ENCODE assay signal across 1 cellular context in genomic region chr9:33443047-33443446, GRCh38.
TF ChIP-seq lines count a peak whose summit lies in the region.

No MANE protein-coding gene starts in this region.

TF ChIP-seq in HepG2, 621 proteins besides CTCF, POLR2A, EP300 and RAD21 (continues in another document):
- peak; percentile 29; the same call in 1 of the 2 replicates for TF ChIP-seq AHDC1 (CRISPR knock-in tag; IDR thresholded peaks at IDR 0.05; ENCODE audit: borderline replicate concordance)
- TF ChIP-seq MATR3 (CRISPR knock-in tag; IDR thresholded peaks at IDR 0.05), result no peak
- TF ChIP-seq FOXO1 (CRISPR knock-in tag; IDR thresholded peaks at IDR 0.05), result peak; percentile 83; the same call in 1 of the 2 replicates
- TF ChIP-seq NCOA2 (CRISPR knock-in tag; IDR thresholded peaks at IDR 0.05), result peak; percentile 46; the same call in 1 of the 2 replicates
- no peak for TF ChIP-seq ZMYM4 (CRISPR knock-in tag; IDR thresholded peaks at IDR 0.05)
- TF ChIP-seq BCL6 (CRISPR knock-in tag; IDR thresholded peaks at IDR 0.05), result 0 out of 2 replicates have a peak, but pooled peaks have one; percentile 15
- peak; percentile 61; the same call in 1 of the 2 replicates for TF ChIP-seq HNF1B (CRISPR knock-in tag; IDR thresholded peaks at IDR 0.05)
- no peak for TF ChIP-seq CHD2 (IDR thresholded peaks at IDR 0.05; ENCODE audit: low read depth, low read length)
- TF ChIP-seq NBN (conservative IDR thresholded peaks at IDR 0.05), result no peak
- TF ChIP-seq MIER3 (CRISPR knock-in tag; IDR thresholded peaks at IDR 0.05; ENCODE audit: borderline replicate concordance), result peak; percentile 23; the same call in 1 of the 2 replicates
- TF ChIP-seq MAZ (IDR thresholded peaks at IDR 0.05; ENCODE audit: borderline replicate concordance, low read depth, low read length), result no peak
- peak; percentile 69; the same call in 1 of the 2 replicates for TF ChIP-seq MAZ (CRISPR knock-in tag; IDR thresholded peaks at IDR 0.05; ENCODE audit: low read depth)
- TF ChIP-seq ATM (IDR thresholded peaks at IDR 0.05; ENCODE audit: borderline replicate concordance), result no peak
- no peak for TF ChIP-seq E2F5 (CRISPR knock-in tag; conservative IDR thresholded peaks at IDR 0.05)
- TF ChIP-seq LCORL (IDR thresholded peaks at IDR 0.05), result no peak
- peak; percentile 70 for TF ChIP-seq LCORL (CRISPR knock-in tag; IDR thresholded peaks at IDR 0.05)
- TF ChIP-seq, protein P1, sequence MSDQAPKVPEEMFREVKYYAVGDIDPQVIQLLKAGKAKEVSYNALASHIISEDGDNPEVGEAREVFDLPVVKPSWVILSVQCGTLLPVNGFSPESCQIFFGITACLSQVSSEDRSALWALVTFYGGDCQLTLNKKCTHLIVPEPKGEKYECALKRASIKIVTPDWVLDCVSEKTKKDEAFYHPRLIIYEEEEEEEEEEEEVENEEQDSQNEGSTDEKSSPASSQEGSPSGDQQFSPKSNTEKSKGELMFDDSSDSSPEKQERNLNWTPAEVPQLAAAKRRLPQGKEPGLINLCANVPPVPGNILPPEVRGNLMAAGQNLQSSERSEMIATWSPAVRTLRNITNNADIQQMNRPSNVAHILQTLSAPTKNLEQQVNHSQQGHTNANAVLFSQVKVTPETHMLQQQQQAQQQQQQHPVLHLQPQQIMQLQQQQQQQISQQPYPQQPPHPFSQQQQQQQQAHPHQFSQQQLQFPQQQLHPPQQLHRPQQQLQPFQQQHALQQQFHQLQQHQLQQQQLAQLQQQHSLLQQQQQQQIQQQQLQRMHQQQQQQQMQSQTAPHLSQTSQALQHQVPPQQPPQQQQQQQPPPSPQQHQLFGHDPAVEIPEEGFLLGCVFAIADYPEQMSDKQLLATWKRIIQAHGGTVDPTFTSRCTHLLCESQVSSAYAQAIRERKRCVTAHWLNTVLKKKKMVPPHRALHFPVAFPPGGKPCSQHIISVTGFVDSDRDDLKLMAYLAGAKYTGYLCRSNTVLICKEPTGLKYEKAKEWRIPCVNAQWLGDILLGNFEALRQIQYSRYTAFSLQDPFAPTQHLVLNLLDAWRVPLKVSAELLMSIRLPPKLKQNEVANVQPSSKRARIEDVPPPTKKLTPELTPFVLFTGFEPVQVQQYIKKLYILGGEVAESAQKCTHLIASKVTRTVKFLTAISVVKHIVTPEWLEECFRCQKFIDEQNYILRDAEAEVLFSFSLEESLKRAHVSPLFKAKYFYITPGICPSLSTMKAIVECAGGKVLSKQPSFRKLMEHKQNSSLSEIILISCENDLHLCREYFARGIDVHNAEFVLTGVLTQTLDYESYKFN (CRISPR knock-in tag; conservative IDR thresholded peaks at IDR 0.05), result peak; percentile 69
- TF ChIP-seq, protein P2, sequence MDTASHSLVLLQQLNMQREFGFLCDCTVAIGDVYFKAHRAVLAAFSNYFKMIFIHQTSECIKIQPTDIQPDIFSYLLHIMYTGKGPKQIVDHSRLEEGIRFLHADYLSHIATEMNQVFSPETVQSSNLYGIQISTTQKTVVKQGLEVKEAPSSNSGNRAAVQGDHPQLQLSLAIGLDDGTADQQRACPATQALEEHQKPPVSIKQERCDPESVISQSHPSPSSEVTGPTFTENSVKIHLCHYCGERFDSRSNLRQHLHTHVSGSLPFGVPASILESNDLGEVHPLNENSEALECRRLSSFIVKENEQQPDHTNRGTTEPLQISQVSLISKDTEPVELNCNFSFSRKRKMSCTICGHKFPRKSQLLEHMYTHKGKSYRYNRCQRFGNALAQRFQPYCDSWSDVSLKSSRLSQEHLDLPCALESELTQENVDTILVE (CRISPR knock-in tag; IDR thresholded peaks at IDR 0.05), result peak; percentile 67; the same call in 1 of the 2 replicates
- peak; percentile 76 for TF ChIP-seq CEBPG (CRISPR knock-in tag; IDR thresholded peaks at IDR 0.05)
- TF ChIP-seq HDAC2 (CRISPR knock-in tag; IDR thresholded peaks at IDR 0.05), result 0 out of 2 replicates have a peak, but pooled peaks have one; percentile 30
- TF ChIP-seq SKI (IDR thresholded peaks at IDR 0.05; ENCODE audit: partially characterized antibody), result peak; percentile 39
- peak; percentile 97 for TF ChIP-seq FOSL2 (CRISPR knock-in tag; IDR thresholded peaks at IDR 0.05)
- peak; percentile 35; the same call in 1 of the 2 replicates for TF ChIP-seq DPF2 (CRISPR knock-in tag; IDR thresholded peaks at IDR 0.05; ENCODE audit: borderline replicate concordance, low read depth)
- TF ChIP-seq ZNF614 (CRISPR knock-in tag; IDR thresholded peaks at IDR 0.05; ENCODE audit: borderline replicate concordance), result 0 out of 2 replicates have a peak, but pooled peaks have one; percentile 39
- TF ChIP-seq ZSCAN30 (CRISPR knock-in tag; IDR thresholded peaks at IDR 0.05), result no peak
- no peak for TF ChIP-seq ZNF460 (CRISPR knock-in tag; IDR thresholded peaks at IDR 0.05; ENCODE audit: borderline replicate concordance)
- TF ChIP-seq ZBTB7B (CRISPR knock-in tag; IDR thresholded peaks at IDR 0.05), result 0 out of 2 replicates have a peak, but pooled peaks have one; percentile 15
- TF ChIP-seq ZNF501 (CRISPR knock-in tag; IDR thresholded peaks at IDR 0.05), result peak; percentile 59; the same call in 1 of the 2 replicates
- peak; percentile 82 for TF ChIP-seq GATAD2A (CRISPR knock-in tag; IDR thresholded peaks at IDR 0.05)
- TF ChIP-seq, protein P3, sequence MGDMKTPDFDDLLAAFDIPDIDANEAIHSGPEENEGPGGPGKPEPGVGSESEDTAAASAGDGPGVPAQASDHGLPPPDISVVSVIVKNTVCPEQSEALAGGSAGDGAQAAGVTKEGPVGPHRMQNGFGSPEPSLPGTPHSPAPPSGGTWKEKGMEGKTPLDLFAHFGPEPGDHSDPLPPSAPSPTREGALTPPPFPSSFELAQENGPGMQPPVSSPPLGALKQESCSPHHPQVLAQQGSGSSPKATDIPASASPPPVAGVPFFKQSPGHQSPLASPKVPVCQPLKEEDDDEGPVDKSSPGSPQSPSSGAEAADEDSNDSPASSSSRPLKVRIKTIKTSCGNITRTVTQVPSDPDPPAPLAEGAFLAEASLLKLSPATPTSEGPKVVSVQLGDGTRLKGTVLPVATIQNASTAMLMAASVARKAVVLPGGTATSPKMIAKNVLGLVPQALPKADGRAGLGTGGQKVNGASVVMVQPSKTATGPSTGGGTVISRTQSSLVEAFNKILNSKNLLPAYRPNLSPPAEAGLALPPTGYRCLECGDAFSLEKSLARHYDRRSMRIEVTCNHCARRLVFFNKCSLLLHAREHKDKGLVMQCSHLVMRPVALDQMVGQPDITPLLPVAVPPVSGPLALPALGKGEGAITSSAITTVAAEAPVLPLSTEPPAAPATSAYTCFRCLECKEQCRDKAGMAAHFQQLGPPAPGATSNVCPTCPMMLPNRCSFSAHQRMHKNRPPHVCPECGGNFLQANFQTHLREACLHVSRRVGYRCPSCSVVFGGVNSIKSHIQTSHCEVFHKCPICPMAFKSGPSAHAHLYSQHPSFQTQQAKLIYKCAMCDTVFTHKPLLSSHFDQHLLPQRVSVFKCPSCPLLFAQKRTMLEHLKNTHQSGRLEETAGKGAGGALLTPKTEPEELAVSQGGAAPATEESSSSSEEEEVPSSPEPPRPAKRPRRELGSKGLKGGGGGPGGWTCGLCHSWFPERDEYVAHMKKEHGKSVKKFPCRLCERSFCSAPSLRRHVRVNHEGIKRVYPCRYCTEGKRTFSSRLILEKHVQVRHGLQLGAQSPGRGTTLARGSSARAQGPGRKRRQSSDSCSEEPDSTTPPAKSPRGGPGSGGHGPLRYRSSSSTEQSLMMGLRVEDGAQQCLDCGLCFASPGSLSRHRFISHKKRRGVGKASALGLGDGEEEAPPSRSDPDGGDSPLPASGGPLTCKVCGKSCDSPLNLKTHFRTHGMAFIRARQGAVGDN (CRISPR knock-in tag; IDR thresholded peaks at IDR 0.05), result peak; percentile 46; the same call in 1 of the 2 replicates
- TF ChIP-seq, protein P4, sequence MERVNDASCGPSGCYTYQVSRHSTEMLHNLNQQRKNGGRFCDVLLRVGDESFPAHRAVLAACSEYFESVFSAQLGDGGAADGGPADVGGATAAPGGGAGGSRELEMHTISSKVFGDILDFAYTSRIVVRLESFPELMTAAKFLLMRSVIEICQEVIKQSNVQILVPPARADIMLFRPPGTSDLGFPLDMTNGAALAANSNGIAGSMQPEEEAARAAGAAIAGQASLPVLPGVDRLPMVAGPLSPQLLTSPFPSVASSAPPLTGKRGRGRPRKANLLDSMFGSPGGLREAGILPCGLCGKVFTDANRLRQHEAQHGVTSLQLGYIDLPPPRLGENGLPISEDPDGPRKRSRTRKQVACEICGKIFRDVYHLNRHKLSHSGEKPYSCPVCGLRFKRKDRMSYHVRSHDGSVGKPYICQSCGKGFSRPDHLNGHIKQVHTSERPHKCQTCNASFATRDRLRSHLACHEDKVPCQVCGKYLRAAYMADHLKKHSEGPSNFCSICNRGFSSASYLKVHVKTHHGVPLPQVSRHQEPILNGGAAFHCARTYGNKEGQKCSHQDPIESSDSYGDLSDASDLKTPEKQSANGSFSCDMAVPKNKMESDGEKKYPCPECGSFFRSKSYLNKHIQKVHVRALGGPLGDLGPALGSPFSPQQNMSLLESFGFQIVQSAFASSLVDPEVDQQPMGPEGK (CRISPR knock-in tag; IDR thresholded peaks at IDR 0.05), result peak; percentile 60
- TF ChIP-seq PCBP2 (optimal IDR thresholded peaks at IDR 0.05; ENCODE audit: low read depth, low read length, poor library complexity, severe bottlenecking), result no peak
- no peak for TF ChIP-seq NCOA1 (CRISPR knock-in tag; IDR thresholded peaks at IDR 0.05)
- TF ChIP-seq IKZF5 (CRISPR knock-in tag; IDR thresholded peaks at IDR 0.05), result 0 out of 2 replicates have a peak, but pooled peaks have one; percentile 39
- TF ChIP-seq RNF2 (conservative IDR thresholded peaks at IDR 0.05; ENCODE audit: low read depth), result no peak
- TF ChIP-seq KAT8 (CRISPR knock-in tag; IDR thresholded peaks at IDR 0.05), result peak; percentile 57; the same call in 1 of the 2 replicates
- TF ChIP-seq SP140L (CRISPR knock-in tag; IDR thresholded peaks at IDR 0.05; ENCODE audit: borderline replicate concordance), result no peak
- TF ChIP-seq SOX5 (CRISPR knock-in tag; IDR thresholded peaks at IDR 0.05; ENCODE audit: borderline replicate concordance), result peak; percentile 59; the same call in 1 of the 2 replicates
- peak; percentile 17; the same call in 1 of the 2 replicates for TF ChIP-seq ZNF792 (CRISPR knock-in tag; IDR thresholded peaks at IDR 0.05)
- peak; percentile 53 for TF ChIP-seq NR2C2 (CRISPR knock-in tag; IDR thresholded peaks at IDR 0.05; ENCODE audit: borderline replicate concordance)
- TF ChIP-seq HDAC1 (CRISPR knock-in tag; IDR thresholded peaks at IDR 0.05), result peak; percentile 47; the same call in 1 of the 2 replicates
- TF ChIP-seq SAP130 (CRISPR knock-in tag; IDR thresholded peaks at IDR 0.05; ENCODE audit: low read depth), result peak; percentile 56
- 0 out of 2 replicates have a peak, but pooled peaks have one; percentile 36 for TF ChIP-seq SP5 (CRISPR knock-in tag; IDR thresholded peaks at IDR 0.05; ENCODE audit: borderline replicate concordance, low read depth)
